15 cellular contexts compared by ENCODE assay signal in the genomic region with DNA sequence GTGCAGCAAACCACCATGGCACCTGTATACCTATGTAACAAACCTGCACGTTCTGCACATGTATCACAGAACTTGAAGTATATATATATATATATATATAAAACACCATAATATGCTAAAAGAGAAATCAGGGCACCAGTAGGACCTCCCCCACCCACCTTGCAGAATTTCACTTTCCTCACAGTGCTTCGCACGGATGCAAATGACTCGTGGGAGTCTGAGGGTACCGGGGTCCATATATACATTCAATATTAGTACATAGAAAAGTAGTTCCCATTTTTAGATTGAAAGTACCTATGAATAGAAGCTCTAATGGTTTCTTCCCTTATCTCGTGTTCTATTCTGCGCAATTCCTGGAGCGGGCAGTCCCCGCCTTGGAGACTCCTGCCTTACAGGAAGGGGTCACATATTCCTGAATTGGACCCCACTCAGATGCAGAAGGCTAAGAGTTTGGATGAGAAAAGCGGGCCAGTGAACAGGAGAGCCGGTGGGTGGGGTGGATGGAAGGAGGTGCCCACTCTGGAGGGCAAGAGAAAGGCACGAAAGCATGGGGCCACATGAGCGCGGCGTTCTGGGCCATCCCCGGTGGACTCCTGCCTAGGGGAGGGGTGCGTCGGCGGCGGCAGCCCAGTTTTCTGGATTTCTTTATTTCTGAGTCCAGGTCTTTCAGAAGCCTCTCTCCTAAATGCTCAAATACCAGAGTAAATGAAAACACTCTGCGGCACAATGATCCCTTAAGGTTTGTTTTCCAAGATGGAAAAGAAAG.
DNase-seq lines count a peak whose midpoint lies in the region; ATAC-seq and TF ChIP-seq lines count a peak whose summit lies in the region.
"Had no signal": no experiment of that assay in that cellular context is flagged by ENCODE, and none has a peak within 500 bp of the region (broad histone marks: within the 10 kb centered on the region; RNA-seq: fewer than 3 reads in every experiment).

No MANE protein-coding gene starts in this region.

- H3K27ac Mint-ChIP-seq in CD4-positive, alpha-beta T cell = peak overlapping the region; percentile 65
- H3K27ac Mint-ChIP-seq in effector memory CD8-positive, alpha-beta T cell = peak overlapping the region; percentile 68 to 71

- peak overlapping the region; percentile 22 for H3K4me3 Mint-ChIP-seq in CD4-positive, alpha-beta T cell
- H3K4me3 Mint-ChIP-seq in effector memory CD8-positive, alpha-beta T cell = no peak overlapping the region

- peaks cover 4% of the 10 kb centered on the region for H3K9me3 Mint-ChIP-seq in CD4-positive, alpha-beta T cell
- H3K9me3 Mint-ChIP-seq in effector memory CD8-positive, alpha-beta T cell = no peaks in the 10 kb centered on the region

- H3K4me1 ChIP-seq in SJCRH30 (no peaks in the 10 kb centered on the region), psoas muscle (peaks cover 29% of the 10 kb centered on the region)

- H3K36me3 ChIP-seq in SJCRH30 = no peaks in the 10 kb centered on the region; the same call in 1 of the 2 replicates
- H3K36me3 ChIP-seq in psoas muscle (ENCODE audit: insufficient read depth in 1 of 2, low read depth in 1 of 2) = no peaks in the 10 kb centered on the region

- no peaks in the 10 kb centered on the region for H3K9me3 ChIP-seq in CD4-positive, alpha-beta T cell (ENCODE audit: control insufficient read depth, low read length)
- H3K9me3 ChIP-seq in SJCRH30 (replicated peaks) (no peaks in the 10 kb centered on the region), psoas muscle (no peaks in the 10 kb centered on the region)
- H3K9me3 ChIP-seq: neutrophil had no signal

- TF ChIP-seq CTCF in CD4-positive, alpha-beta T cell (IDR thresholded peaks at IDR 0.05) = no peak
- no peak for TF ChIP-seq CTCF in psoas muscle (IDR thresholded peaks at IDR 0.05)

- intact Hi-C loops in CD4-positive, alpha-beta T cell (cut with DNase I, micrococcal nuclease) = no loop called here
- intact Hi-C loops in psoas muscle (cut with DNase I) = loop anchor here in 1 of 2 donors (10.0 kb wide), 1 partner anchor 156 kb away; no protein-coding TSS in a partner anchor

- H3K27ac ChIP-seq in CD4-positive, alpha-beta T cell (ENCODE audit: low read depth, low read length) = no peak overlapping the region
- H3K27ac ChIP-seq in SJCRH30 (no peak overlapping the region), psoas muscle (peak overlapping the region; percentile 1)
- H3K27ac ChIP-seq: neutrophil, SK-N-MC had no signal

- H3K4me3 ChIP-seq in SJCRH30 = 0 out of 2 replicates have a peak overlapping the region, but pooled peaks have one; percentile 3
- peak overlapping the region; percentile 54 for H3K4me3 ChIP-seq in psoas muscle
- H3K4me3 ChIP-seq: SK-N-MC had no signal

- no peaks in the 10 kb centered on the region for H3K27me3 ChIP-seq in CD4-positive, alpha-beta T cell (ENCODE audit: control insufficient read depth, insufficient read depth, low read length)
- H3K27me3 ChIP-seq in SJCRH30 (no peaks in the 10 kb centered on the region), psoas muscle (ENCODE audit: insufficient read depth in 3 of 3, low read length in 2 of 3) (no peaks in the 10 kb centered on the region)
- H3K27me3 ChIP-seq: neutrophil had no signal

- POLR2A ChIA-PET in CD4-positive, alpha-beta T cell (lab: Charles Lee) = interaction anchor here (0.6 to 1.5 kb wide), 7 partner anchors 14 to 149 kb away, joined by 3 to 4 read pairs (median 3); no protein-coding TSS in a partner anchor

- CTCF ChIA-PET in CD4-positive, alpha-beta T cell (lab: Charles Lee) = interaction anchor here (0.7 to 1.4 kb wide), 2 partner anchors 113 to 279 kb away, joined by 3 to 4 read pairs; no protein-coding TSS in a partner anchor

- peaks cover 15% of the 10 kb centered on the region for H3K36me3 Mint-ChIP-seq in CD4-positive, alpha-beta T cell (ENCODE audit: low read depth)
- peaks cover 13% of the 10 kb centered on the region for H3K36me3 Mint-ChIP-seq in effector memory CD8-positive, alpha-beta T cell (ENCODE audit: insufficient read depth)

- 68 to 88% (median 69%) methylated on average over 21 of the region's 21 CpGs for WGBS in psoas muscle, 3 donors

- no peak for ATAC-seq in CD4-positive, alpha-beta T cell (ENCODE audit: poor library complexity)
- no peak for ATAC-seq in effector memory CD8-positive, alpha-beta T cell (replicated peaks)
- ATAC-seq in psoas muscle (no peak), GM21825 (IDR thresholded peaks at IDR 0.05; ENCODE audit: unreplicated experiment) (no peak), HG02938 (IDR thresholded peaks at IDR 0.05; ENCODE audit: unreplicated experiment) (no peak)
- ATAC-seq: HCT116 had no signal

- DNase-seq in CD4-positive, alpha-beta T cell = no peak
- no peak for DNase-seq in SJCRH30
- no peak for DNase-seq in effector memory CD8-positive, alpha-beta T cell
- no peak for DNase-seq in psoas muscle
- DNase-seq in SW 1271 (lab: John Stamatoyannopoulos, UW) = no peak
- no peak for DNase-seq in NCI-H2196 treated with DMSO at 0.1 percent for 48 hours (lab: John Stamatoyannopoulos, UW; ENCODE audit: unreplicated experiment)
- DNase-seq: activated CD4-positive, CD25-positive, alpha-beta regulatory T cell treated with anti-CD3 and anti-CD28 coated beads, Interleukin-2, amount 50 U/mL, for 72 hours; COR-L47; NCI-H446 treated with DMSO at 0.1 percent for 48 hours; stimulated activated CD4-positive, alpha-beta T cell treated with anti-CD3 and anti-CD28 coated beads, Interleukin-2, amount 100 ng/mL, for 48 hours had no signal

- H3K4me1 Mint-ChIP-seq in CD4-positive, alpha-beta T cell (ENCODE audit: low read depth) = peaks cover 77% of the 10 kb centered on the region
- peaks cover 36 to 37% of the 10 kb centered on the region in 2 donors for H3K4me1 Mint-ChIP-seq in effector memory CD8-positive, alpha-beta T cell (ENCODE audit: low read depth in 2 of 2)

- H3K27me3 Mint-ChIP-seq in CD4-positive, alpha-beta T cell = no peaks in the 10 kb centered on the region
- no peaks in the 10 kb centered on the region for H3K27me3 Mint-ChIP-seq in effector memory CD8-positive, alpha-beta T cell
